21 cellular contexts compared by ENCODE assay signal in the genomic region with DNA sequence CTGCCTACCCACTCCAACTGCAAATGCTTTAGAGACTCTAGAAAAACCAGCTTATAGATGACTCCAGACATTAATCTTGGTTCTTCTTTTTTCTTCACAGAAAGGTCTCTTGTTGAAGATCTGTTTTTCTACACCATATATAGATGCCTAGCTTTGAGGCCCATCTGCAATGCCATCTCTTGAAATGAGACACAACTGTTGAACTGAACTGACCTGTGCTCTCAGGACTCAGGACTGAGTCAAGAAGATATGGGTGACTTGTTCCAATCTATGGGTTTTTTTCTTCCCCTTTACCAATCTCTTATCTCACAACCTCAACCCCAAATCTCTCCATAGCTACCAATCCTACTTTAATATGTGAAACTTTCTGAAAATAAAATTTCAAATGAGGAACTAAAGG.
DNase-seq lines count a peak whose midpoint lies in the region; ATAC-seq, FAIRE-seq and TF ChIP-seq lines count a peak whose summit lies in the region.
"Had no signal": no experiment of that assay in that cellular context is flagged by ENCODE, and none has a peak within 500 bp of the region (broad histone marks: within the 10 kb centered on the region; RNA-seq: fewer than 3 reads in every experiment).

No MANE protein-coding gene starts in this region.

- DNase-seq in GM12878 (ENCODE audit: low read depth, low spot score) (no peak), T-helper 1 cell (no peak), NCI-H146 treated with DMSO at 0.1 percent for 48 hours (lab: John Stamatoyannopoulos, UW; ENCODE audit: unreplicated experiment) (no peak)
- no peak for DNase-seq in activated CD4-positive, alpha-beta T cell treated with anti-CD3 and anti-CD28 coated beads for 4 hours
- DNase-seq: activated CD4-positive, alpha-beta T cell treated with anti-CD3 and anti-CD28 coated beads for 1 hour; activated naive CD8-positive, alpha-beta T cell treated with anti-CD3 and anti-CD28 coated beads, Interleukin-2, amount 10 ng/mL, durations not matched to agents 7 days and 5 days; body of pancreas; COR-L47; EL; GOT3; NCI-H146; stimulated activated CD4-positive, alpha-beta T cell treated with anti-CD3 and anti-CD28 coated beads, Interleukin-4, amount 100 ng/mL, for 1 hour had no signal

- TF ChIP-seq CTCF in GM12878 (IDR thresholded peaks at IDR 0.05 in 2 of 3, conservative IDR thresholded peaks at IDR 0.05 in 1 of 3; ENCODE audit: control insufficient read depth in 2 of 3, extremely low read depth in 1 of 3, insufficient read depth in 1 of 3, low read depth in 3 of 3, low read length in 3 of 3): no peak

- no peak overlapping the region for H2AFZ ChIP-seq in GM12878 (ENCODE audit: control insufficient read depth, low read depth, low read length)

- no peak overlapping the region for H3K9ac ChIP-seq in GM12878 (ENCODE audit: control insufficient read depth, insufficient read depth, low read length)

- in situ Hi-C loops in GM12878 (cut with MboI): no loop called here

- ATAC-seq in GM18867 (IDR thresholded peaks at IDR 0.05; ENCODE audit: unreplicated experiment) (peak; percentile 54), HG02610 (IDR thresholded peaks at IDR 0.05; ENCODE audit: unreplicated experiment) (peak; percentile 41), HG03432 (IDR thresholded peaks at IDR 0.05; ENCODE audit: unreplicated experiment) (peak; percentile 88), GM12878 (peak; percentile 58)
- ATAC-seq: body of pancreas, Panc1 had no signal

- no TSS peak for BruUV-seq in GM12878 (replicated peaks; lab: Mats Ljungman, UMichigan)

- TF ChIP-seq POLR2A in GM12878 (IDR thresholded peaks at IDR 0.05; ENCODE audit: low read depth, low read length): no peak

- H3K27me3 ChIP-seq in GM12878 (replicated peaks in 1 of 2; ENCODE audit: control insufficient read depth in 2 of 2, insufficient read depth in 2 of 2, low read length in 1 of 2): no peaks in the 10 kb centered on the region
- H3K27me3 ChIP-seq: body of pancreas, neutrophil, SJSA1 had no signal

- SMC1A ChIA-PET in GM12878 (lab: Charles Lee; ENCODE audit: uncharacterized antibody, unreplicated experiment): interaction anchor here (0.9 kb wide), 1 partner anchor 192 kb away, joined by 3 read pairs; no protein-coding TSS in a partner anchor

- no peaks in the 10 kb centered on the region for H3K79me2 ChIP-seq in GM12878 (ENCODE audit: control insufficient read depth, insufficient read depth, low read length)

- POLR2A ChIA-PET in GM12878 (lab: Charles Lee): no interaction called here

- no peak overlapping the region for H3K4me2 ChIP-seq in GM12878 (ENCODE audit: control insufficient read depth, insufficient read depth)
- H3K4me2 ChIP-seq: smooth muscle cell had no signal

- no peak overlapping the region for H3K4me3 ChIP-seq in GM12878
- H3K4me3 ChIP-seq: body of pancreas, SJSA1, smooth muscle cell had no signal

- H3K27ac ChIP-seq in GM12878 (ENCODE audit: control insufficient read depth, insufficient read depth): no peak overlapping the region
- H3K27ac ChIP-seq: body of pancreas, neutrophil, SJSA1 had no signal

- RAD21 ChIA-PET in GM12878 (lab: Charles Lee; ENCODE audit: unreplicated experiment): no interaction called here

- intact Hi-C loops in GM12878 (cut with micrococcal nuclease; ENCODE audit: unreplicated experiment): no loop called here

- no peaks in the 10 kb centered on the region for H3K4me1 ChIP-seq in GM12878 (ENCODE audit: control insufficient read depth, insufficient read depth, low read length)
- H3K4me1 ChIP-seq: body of pancreas, SJSA1 had no signal

- no peak for TF ChIP-seq RAD21 in GM12878 (IDR thresholded peaks at IDR 0.05; ENCODE audit: insufficient read depth, low read depth, low read length)

- no peaks in the 10 kb centered on the region for H4K20me1 ChIP-seq in GM12878 (ENCODE audit: control insufficient read depth, insufficient read depth)

- CTCF ChIA-PET in GM12878 (lab: Yijun Ruan, JAX): no interaction called here

- no peak for FAIRE-seq in GM12878 (lab: Jason Lieb, UNC)
- FAIRE-seq: colon, endometrium had no signal

- H3K36me3 ChIP-seq in GM12878 (ENCODE audit: control insufficient read depth in 2 of 2, insufficient read depth in 2 of 2, low read length in 1 of 2): no peaks in the 10 kb centered on the region
- H3K36me3 ChIP-seq: neutrophil, SJSA1 had no signal

- no peak for TF ChIP-seq EP300 in GM12878 (IDR thresholded peaks at IDR 0.05; ENCODE audit: borderline replicate concordance in 1 of 2, control insufficient read depth in 1 of 2, low read depth in 2 of 2, low read length in 2 of 2)

- no peaks in the 10 kb centered on the region for H3K9me3 ChIP-seq in GM12878 (replicated peaks; ENCODE audit: control insufficient read depth, insufficient read depth, low read length)
- H3K9me3 ChIP-seq: body of pancreas, neutrophil, SJSA1 had no signal

TF ChIP-seq in GM12878, 131 proteins besides CTCF, POLR2A, EP300 and RAD21:
- TF ChIP-seq, protein P1, sequence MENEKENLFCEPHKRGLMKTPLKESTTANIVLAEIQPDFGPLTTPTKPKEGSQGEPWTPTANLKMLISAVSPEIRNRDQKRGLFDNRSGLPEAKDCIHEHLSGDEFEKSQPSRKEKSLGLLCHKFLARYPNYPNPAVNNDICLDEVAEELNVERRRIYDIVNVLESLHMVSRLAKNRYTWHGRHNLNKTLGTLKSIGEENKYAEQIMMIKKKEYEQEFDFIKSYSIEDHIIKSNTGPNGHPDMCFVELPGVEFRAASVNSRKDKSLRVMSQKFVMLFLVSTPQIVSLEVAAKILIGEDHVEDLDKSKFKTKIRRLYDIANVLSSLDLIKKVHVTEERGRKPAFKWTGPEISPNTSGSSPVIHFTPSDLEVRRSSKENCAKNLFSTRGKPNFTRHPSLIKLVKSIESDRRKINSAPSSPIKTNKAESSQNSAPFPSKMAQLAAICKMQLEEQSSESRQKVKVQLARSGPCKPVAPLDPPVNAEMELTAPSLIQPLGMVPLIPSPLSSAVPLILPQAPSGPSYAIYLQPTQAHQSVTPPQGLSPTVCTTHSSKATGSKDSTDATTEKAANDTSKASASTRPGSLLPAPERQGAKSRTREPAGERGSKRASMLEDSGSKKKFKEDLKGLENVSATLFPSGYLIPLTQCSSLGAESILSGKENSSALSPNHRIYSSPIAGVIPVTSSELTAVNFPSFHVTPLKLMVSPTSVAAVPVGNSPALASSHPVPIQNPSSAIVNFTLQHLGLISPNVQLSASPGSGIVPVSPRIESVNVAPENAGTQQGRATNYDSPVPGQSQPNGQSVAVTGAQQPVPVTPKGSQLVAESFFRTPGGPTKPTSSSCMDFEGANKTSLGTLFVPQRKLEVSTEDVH (IDR thresholded peaks at IDR 0.05; ENCODE audit: low read depth, partially characterized antibody): no peak
- TF ChIP-seq, protein P2, sequence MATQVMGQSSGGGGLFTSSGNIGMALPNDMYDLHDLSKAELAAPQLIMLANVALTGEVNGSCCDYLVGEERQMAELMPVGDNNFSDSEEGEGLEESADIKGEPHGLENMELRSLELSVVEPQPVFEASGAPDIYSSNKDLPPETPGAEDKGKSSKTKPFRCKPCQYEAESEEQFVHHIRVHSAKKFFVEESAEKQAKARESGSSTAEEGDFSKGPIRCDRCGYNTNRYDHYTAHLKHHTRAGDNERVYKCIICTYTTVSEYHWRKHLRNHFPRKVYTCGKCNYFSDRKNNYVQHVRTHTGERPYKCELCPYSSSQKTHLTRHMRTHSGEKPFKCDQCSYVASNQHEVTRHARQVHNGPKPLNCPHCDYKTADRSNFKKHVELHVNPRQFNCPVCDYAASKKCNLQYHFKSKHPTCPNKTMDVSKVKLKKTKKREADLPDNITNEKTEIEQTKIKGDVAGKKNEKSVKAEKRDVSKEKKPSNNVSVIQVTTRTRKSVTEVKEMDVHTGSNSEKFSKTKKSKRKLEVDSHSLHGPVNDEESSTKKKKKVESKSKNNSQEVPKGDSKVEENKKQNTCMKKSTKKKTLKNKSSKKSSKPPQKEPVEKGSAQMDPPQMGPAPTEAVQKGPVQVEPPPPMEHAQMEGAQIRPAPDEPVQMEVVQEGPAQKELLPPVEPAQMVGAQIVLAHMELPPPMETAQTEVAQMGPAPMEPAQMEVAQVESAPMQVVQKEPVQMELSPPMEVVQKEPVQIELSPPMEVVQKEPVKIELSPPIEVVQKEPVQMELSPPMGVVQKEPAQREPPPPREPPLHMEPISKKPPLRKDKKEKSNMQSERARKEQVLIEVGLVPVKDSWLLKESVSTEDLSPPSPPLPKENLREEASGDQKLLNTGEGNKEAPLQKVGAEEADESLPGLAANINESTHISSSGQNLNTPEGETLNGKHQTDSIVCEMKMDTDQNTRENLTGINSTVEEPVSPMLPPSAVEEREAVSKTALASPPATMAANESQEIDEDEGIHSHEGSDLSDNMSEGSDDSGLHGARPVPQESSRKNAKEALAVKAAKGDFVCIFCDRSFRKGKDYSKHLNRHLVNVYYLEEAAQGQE (IDR thresholded peaks at IDR 0.05; ENCODE audit: low read depth, low read length): no peak
- peak; percentile 22; the same call in 1 of the 2 replicates for TF ChIP-seq NFIC (IDR thresholded peaks at IDR 0.05; ENCODE audit: low read depth, low read length)
